Comparison of ENCODE assay signal across 1 cellular context in the genomic region with DNA sequence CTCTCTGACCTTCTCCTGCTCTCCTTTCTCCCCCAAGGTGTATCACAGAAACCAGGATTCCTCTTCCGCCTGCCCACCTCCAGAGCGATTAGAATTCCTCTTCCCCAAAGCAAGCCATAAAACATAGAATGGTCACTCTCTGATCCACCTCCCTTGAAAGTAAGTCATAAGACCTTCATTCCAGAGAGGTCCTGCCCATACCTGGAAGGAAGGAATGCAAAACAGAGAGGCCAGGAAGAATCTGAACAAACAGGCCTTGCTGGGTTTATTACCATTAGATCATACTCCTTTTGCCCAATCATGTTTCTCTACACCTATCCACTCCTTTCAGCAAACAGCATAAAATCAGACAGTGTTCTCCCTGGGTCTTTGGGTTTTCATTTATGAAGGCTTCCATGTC.
TF ChIP-seq lines count a peak whose summit lies in the region.

No MANE protein-coding gene starts in this region.

TF ChIP-seq in H1, 55 proteins besides CTCF, POLR2A, EP300 and RAD21:
- no peak for TF ChIP-seq GTF2F1 (IDR thresholded peaks at IDR 0.05; ENCODE audit: borderline replicate concordance, low read depth, low read length)
- TF ChIP-seq TAF1 (IDR thresholded peaks at IDR 0.05; ENCODE audit: low read depth, low read length): no peak
- no peak for TF ChIP-seq JUND (IDR thresholded peaks at IDR 0.05; ENCODE audit: low read length)
- TF ChIP-seq, protein P1, sequence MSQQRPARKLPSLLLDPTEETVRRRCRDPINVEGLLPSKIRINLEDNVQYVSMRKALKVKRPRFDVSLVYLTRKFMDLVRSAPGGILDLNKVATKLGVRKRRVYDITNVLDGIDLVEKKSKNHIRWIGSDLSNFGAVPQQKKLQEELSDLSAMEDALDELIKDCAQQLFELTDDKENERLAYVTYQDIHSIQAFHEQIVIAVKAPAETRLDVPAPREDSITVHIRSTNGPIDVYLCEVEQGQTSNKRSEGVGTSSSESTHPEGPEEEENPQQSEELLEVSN (IDR thresholded peaks at IDR 0.05): no peak
- no peak for TF ChIP-seq SIN3A (conservative IDR thresholded peaks at IDR 0.05 in 1 of 2, IDR thresholded peaks at IDR 0.05 in 1 of 2; ENCODE audit: low read depth in 1 of 2, low read length in 2 of 2)
- TF ChIP-seq BACH1 (IDR thresholded peaks at IDR 0.05; ENCODE audit: low read length): no peak
- TF ChIP-seq FOSL1 (IDR thresholded peaks at IDR 0.05; ENCODE audit: insufficient read depth, low read depth, low read length): no peak
- TF ChIP-seq, protein P2, sequence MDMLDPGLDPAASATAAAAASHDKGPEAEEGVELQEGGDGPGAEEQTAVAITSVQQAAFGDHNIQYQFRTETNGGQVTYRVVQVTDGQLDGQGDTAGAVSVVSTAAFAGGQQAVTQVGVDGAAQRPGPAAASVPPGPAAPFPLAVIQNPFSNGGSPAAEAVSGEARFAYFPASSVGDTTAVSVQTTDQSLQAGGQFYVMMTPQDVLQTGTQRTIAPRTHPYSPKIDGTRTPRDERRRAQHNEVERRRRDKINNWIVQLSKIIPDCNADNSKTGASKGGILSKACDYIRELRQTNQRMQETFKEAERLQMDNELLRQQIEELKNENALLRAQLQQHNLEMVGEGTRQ (IDR thresholded peaks at IDR 0.05; ENCODE audit: low read length): no peak
- TF ChIP-seq KDM1A (IDR thresholded peaks at IDR 0.05; ENCODE audit: borderline replicate concordance, low read length): no peak
- TF ChIP-seq SP4 (IDR thresholded peaks at IDR 0.05; ENCODE audit: low read length): no peak
- TF ChIP-seq KDM5A (IDR thresholded peaks at IDR 0.05; ENCODE audit: low read length): no peak
- TF ChIP-seq, protein P3, sequence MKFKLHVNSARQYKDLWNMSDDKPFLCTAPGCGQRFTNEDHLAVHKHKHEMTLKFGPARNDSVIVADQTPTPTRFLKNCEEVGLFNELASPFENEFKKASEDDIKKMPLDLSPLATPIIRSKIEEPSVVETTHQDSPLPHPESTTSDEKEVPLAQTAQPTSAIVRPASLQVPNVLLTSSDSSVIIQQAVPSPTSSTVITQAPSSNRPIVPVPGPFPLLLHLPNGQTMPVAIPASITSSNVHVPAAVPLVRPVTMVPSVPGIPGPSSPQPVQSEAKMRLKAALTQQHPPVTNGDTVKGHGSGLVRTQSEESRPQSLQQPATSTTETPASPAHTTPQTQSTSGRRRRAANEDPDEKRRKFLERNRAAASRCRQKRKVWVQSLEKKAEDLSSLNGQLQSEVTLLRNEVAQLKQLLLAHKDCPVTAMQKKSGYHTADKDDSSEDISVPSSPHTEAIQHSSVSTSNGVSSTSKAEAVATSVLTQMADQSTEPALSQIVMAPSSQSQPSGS (IDR thresholded peaks at IDR 0.05; ENCODE audit: low read length): no peak
- TF ChIP-seq JUN (IDR thresholded peaks at IDR 0.05; ENCODE audit: low read depth, low read length): no peak
- TF ChIP-seq SIX5 (IDR thresholded peaks at IDR 0.05; ENCODE audit: low read depth, low read length): no peak
- TF ChIP-seq MAFK (IDR thresholded peaks at IDR 0.05; ENCODE audit: low read depth, low read length): no peak
- no peak for TF ChIP-seq NANOG (IDR thresholded peaks at IDR 0.05; ENCODE audit: insufficient read depth, low read depth, low read length, poor library complexity, severe bottlenecking)
- TF ChIP-seq GABPA (IDR thresholded peaks at IDR 0.05; ENCODE audit: borderline replicate concordance, insufficient read depth, low read length): no peak
- TF ChIP-seq SRF (IDR thresholded peaks at IDR 0.05; ENCODE audit: low read depth, low read length): no peak
